Comparison of ENCODE assay signal across 27 cellular contexts in genomic region chr22:31883989-31884388, GRCh38.
"Had no signal": no experiment of that assay in that cellular context is flagged by ENCODE, and none has a peak within 500 bp of the region (broad histone marks: within the 10 kb centered on the region; RNA-seq: fewer than 3 reads in every experiment).

No MANE protein-coding gene starts in this region.

- DNase-seq: dermis blood vessel endothelial cell; foreskin fibroblast; gastrocnemius medialis; head of caudate nucleus; mesenchymal stem cell; mucosa of descending colon; naive B cell; stimulated activated CD4-positive, alpha-beta T cell treated with anti-CD3 and anti-CD28 coated beads, Interleukin-2, amount 100 ng/mL, for 24 hours; stimulated activated CD4-positive, alpha-beta T cell treated with anti-CD3 and anti-CD28 coated beads, Interleukin-4, amount 100 ng/mL, for 4 hours; stimulated activated naive B cell treated with anti-CD40 and anti-IgM and Interleukin-4, amounts not matched to agents 10 μg/mL and 1 μg/mL and 100 μg/mL, for 72 hours; transverse colon; upper lobe of right lung; uterus had no signal

- ATAC-seq: esophagus mucosa; gastrocnemius medialis; left lobe of liver; mucosa of descending colon; natural killer cell treated with Interleukin-12 subunit alpha and Interleukin-12 subunit beta and Interleukin-15 and Interleukin-18, amount 100 ng/mL, for 72 hours; sciatic nerve; stimulated activated naive B cell treated with anti-CD40 and anti-IgM and Interleukin-4, amounts not matched to agents 10 μg/mL and 1 μg/mL and 100 μg/mL, for 72 hours; upper lobe of right lung had no signal

- H3K4me3 ChIP-seq: coronary artery, gastrocnemius medialis, lung, mucosa of descending colon, prostate gland, right atrium auricular region, smooth muscle cell, transverse colon, upper lobe of right lung, uterus had no signal

- H3K27ac ChIP-seq: coronary artery, epithelial cell of prostate, gastrocnemius medialis, parathyroid adenoma, prostate gland, right atrium auricular region, transverse colon, upper lobe of right lung, uterus had no signal

- H3K4me1 Mint-ChIP-seq: mesothelial cell of epicardium, naive B cell had no signal

- H3K79me2 ChIP-seq: parathyroid adenoma had no signal

- H3K4me1 ChIP-seq: gastrocnemius medialis, parathyroid adenoma, prostate gland, right atrium auricular region, transverse colon, upper lobe of right lung, uterus had no signal

- H3K27me3 Mint-ChIP-seq: naive B cell; natural killer cell treated with Interleukin-12 subunit alpha and Interleukin-12 subunit beta and Interleukin-15 and Interleukin-18, amount 100 ng/mL, for 72 hours; stimulated activated naive B cell treated with anti-CD40 and anti-IgM and Interleukin-4, amounts not matched to agents 10 μg/mL and 1 μg/mL and 100 μg/mL, for 72 hours; stimulated activated naive CD8-positive, alpha-beta T cell treated with anti-CD3 and anti-CD28 coated beads, Interleukin-15, Interleukin-2, amounts not matched to agents 100 ng/mL and 50 ng/mL, for 24 hours had no signal

- H2AFZ ChIP-seq: parathyroid adenoma had no signal

- H3K4me2 ChIP-seq: smooth muscle cell had no signal

- H3K27ac Mint-ChIP-seq: mesothelial cell of epicardium; natural killer cell treated with Interleukin-12 subunit alpha and Interleukin-12 subunit beta and Interleukin-15 and Interleukin-18, amount 100 ng/mL, for 72 hours; stimulated activated naive B cell treated with anti-CD40 and anti-IgM and Interleukin-4, amounts not matched to agents 10 μg/mL and 1 μg/mL and 100 μg/mL, for 72 hours; stimulated activated naive CD8-positive, alpha-beta T cell treated with anti-CD3 and anti-CD28 coated beads, Interleukin-15, Interleukin-2, amounts not matched to agents 100 ng/mL and 50 ng/mL, for 24 hours had no signal

- H3K36me3 ChIP-seq: prostate gland, uterus had no signal

- H3K9me3 ChIP-seq: gastrocnemius medialis, mucosa of descending colon, prostate gland, right atrium auricular region, transverse colon, upper lobe of right lung, uterus had no signal

- H3K9ac ChIP-seq: parathyroid adenoma had no signal

- H3K27me3 ChIP-seq: gastrocnemius medialis, right atrium auricular region, transverse colon, upper lobe of right lung, uterus had no signal

- H3K4me3 Mint-ChIP-seq: mesothelial cell of epicardium; natural killer cell treated with Interleukin-12 subunit alpha and Interleukin-12 subunit beta and Interleukin-15 and Interleukin-18, amount 100 ng/mL, for 72 hours; neural crest cell; stimulated activated naive B cell treated with anti-CD40 and anti-IgM and Interleukin-4, amounts not matched to agents 10 μg/mL and 1 μg/mL and 100 μg/mL, for 72 hours; stimulated activated naive CD8-positive, alpha-beta T cell treated with anti-CD3 and anti-CD28 coated beads, Interleukin-15, Interleukin-2, amounts not matched to agents 100 ng/mL and 50 ng/mL, for 24 hours had no signal
